24 cellular contexts compared by ENCODE assay signal in genomic region chr5:171975877-171976667, GRCh38. TPM values are rescaled to one million over a fixed set of nuclear protein-coding genes. Genes with fewer than 3 reads are reported as not detected.
DNase-seq lines count a peak whose midpoint lies in the region; ATAC-seq, FAIRE-seq and TF ChIP-seq lines count a peak whose summit lies in the region.
"Had no signal": no experiment of that assay in that cellular context is flagged by ENCODE, and none has a peak within 500 bp of the region (broad histone marks: within the 10 kb centered on the region; RNA-seq: fewer than 3 reads in every experiment).

No MANE protein-coding gene starts in this region.

- H2BK120ac ChIP-seq in H1 (replicated peaks; ENCODE audit: low read depth, low read length) = no peak overlapping the region

- H3K4me1 ChIP-seq in H1 (replicated peaks in 1 of 4; ENCODE audit: control insufficient read depth in 3 of 4, insufficient read depth in 4 of 4, low read length in 3 of 4) (peaks cover 11 to 33% (median 28%) of the 10 kb centered on the region in 4 experiments), small intestine (ENCODE audit: control insufficient read depth in 2 of 2, insufficient read depth in 1 of 2, low read depth in 1 of 2, low read length in 1 of 2) (peaks cover 2% of the 10 kb centered on the region in 2 donors), tibial artery (peaks cover 0 to 49% (median 20%) of the 10 kb centered on the region in 4 donors)
- H3K4me1 ChIP-seq: BE2C, Caco-2 had no signal

- no peak overlapping the region for H3K27ac ChIP-seq in H1 (ENCODE audit: low read depth, low read length)
- no peak overlapping the region for H3K27ac ChIP-seq in small intestine (ENCODE audit: low read depth in 1 of 2, low read length in 1 of 2)
- no peak overlapping the region for H3K27ac ChIP-seq in tibial artery
- H3K27ac ChIP-seq: ovary, right atrium auricular region, upper lobe of right lung had no signal

- no peak overlapping the region for H3K4me3 Mint-ChIP-seq in activated naive CD4-positive, alpha-beta T cell treated with anti-CD3 and anti-CD28 coated beads, Interleukin-2, amount 50 U/mL, for 24 hours
- H3K4me3 Mint-ChIP-seq in stimulated activated memory B cell treated with anti-CD40 and anti-IgM and Interleukin-4, amounts not matched to agents 10 μg/mL and 1 μg/mL and 100 μg/mL, for 72 hours = no peak overlapping the region
- H3K4me3 Mint-ChIP-seq: activated T-cell treated with anti-CD3 and anti-CD28 coated beads, Interleukin-2, amount 50 U/mL, for 24 hours had no signal

- no peak overlapping the region for H3K4ac ChIP-seq in H1 (replicated peaks; ENCODE audit: insufficient read length, low read depth, low read length)

- H3K18ac ChIP-seq in H1 (ENCODE audit: extremely low read depth, low read length) = 0 out of 2 replicates have a peak overlapping the region, but pooled peaks have one; percentile 28

- H3K9me3 ChIP-seq in H1 (ENCODE audit: insufficient read depth in 2 of 2, low read depth in 1 of 2, low read length in 1 of 2) (no peaks in the 10 kb centered on the region), small intestine (ENCODE audit: control insufficient read depth, low read depth) (no peaks in the 10 kb centered on the region), tibial artery (peaks cover 4 to 18% (median 6%) of the 10 kb centered on the region in 3 donors)
- H3K9me3 ChIP-seq: BE2C, ovary had no signal

- H4K20me1 ChIP-seq in H1 (replicated peaks in 1 of 2; ENCODE audit: control insufficient read depth in 1 of 2, insufficient read depth in 2 of 2, low read length in 2 of 2) = peaks cover 9 to 20% of the 10 kb centered on the region in 2 experiments

- 0 out of 2 replicates have a peak overlapping the region, but pooled peaks have one; percentile 18 for H2AK5ac ChIP-seq in H1 (ENCODE audit: low read depth, low read length)

- no peak overlapping the region for H4K5ac ChIP-seq in H1 (ENCODE audit: insufficient read length, low read depth, low read length)

- H4K8ac ChIP-seq in H1 (ENCODE audit: extremely low read depth, insufficient read depth, low read length) = no peak overlapping the region

- CTCF ChIA-PET in H1 (lab: Charles Lee; ENCODE audit: partially characterized antibody) = interaction anchor here (0.8 to 0.9 kb wide), 2 partner anchors 9 to 22 kb away, joined by 3 to 4 read pairs; no protein-coding TSS in a partner anchor

- no peaks in the 10 kb centered on the region for H3K9me3 Mint-ChIP-seq in activated naive CD4-positive, alpha-beta T cell treated with anti-CD3 and anti-CD28 coated beads, Interleukin-2, amount 50 U/mL, for 24 hours
- no peaks in the 10 kb centered on the region for H3K9me3 Mint-ChIP-seq in stimulated activated memory B cell treated with anti-CD40 and anti-IgM and Interleukin-4, amounts not matched to agents 10 μg/mL and 1 μg/mL and 100 μg/mL, for 72 hours

- intact Hi-C loops in tibial artery (cut with DNase I; ENCODE audit: low total_unique reads) = no loop called here

- H3K9ac ChIP-seq in H1 (replicated peaks in 1 of 4; ENCODE audit: extremely low read depth in 1 of 4, low read depth in 3 of 4, low read length in 3 of 4) = peak overlapping the region in 1 of 4 experiments; percentile 21; a peak in 1 of 7 replicates

- ATAC-seq in stimulated activated memory B cell treated with anti-CD40 and anti-IgM and Interleukin-4, amounts not matched to agents 10 μg/mL and 1 μg/mL and 100 μg/mL, for 72 hours = no peak
- ATAC-seq: HCT116, Right ventricle myocardium inferior had no signal

- peaks cover 3% of the 10 kb centered on the region; the same call in 1 of the 2 replicates for H3K79me1 ChIP-seq in H1 (ENCODE audit: low read depth, low read length)

- no peak for FAIRE-seq in H1 (lab: Jason Lieb, UNC)
- no peak for FAIRE-seq in small intestine (lab: Jason Lieb, UNC)
- FAIRE-seq: keratinocyte had no signal

- no peak for DNase-seq in activated naive CD4-positive, alpha-beta T cell treated with Interleukin-2 at 50 U/mL for 16 hours
- DNase-seq in NCI-H82 treated with DMSO at 0.1 percent for 48 hours (lab: John Stamatoyannopoulos, UW; ENCODE audit: unreplicated experiment) = peak; percentile 21
- no peak for DNase-seq in H1 (ENCODE audit: low read depth in 1 of 2, low spot score in 2 of 2)
- DNase-seq in activated CD4-positive, CD25-positive, alpha-beta regulatory T cell (lab: John Stamatoyannopoulos, UW) = no peak
- no peak for DNase-seq in small intestine
- DNase-seq in tibial artery = no peak
- DNase-seq: activated naive CD4-positive, alpha-beta T cell; activated T-cell treated with anti-CD3 and anti-CD28 coated beads, Interleukin-2, amount 50 U/mL, for 24 hours; BE2C; Caco-2; effector memory CD4-positive, alpha-beta T cell; NCI-H1436; NCI-H2171; NCI-H748 treated with DMSO at 0.1 percent for 48 hours; ovary; upper lobe of right lung had no signal

- H3K36me3 Mint-ChIP-seq in activated naive CD4-positive, alpha-beta T cell treated with anti-CD3 and anti-CD28 coated beads, Interleukin-2, amount 50 U/mL, for 24 hours = peaks cover 23% of the 10 kb centered on the region
- H3K36me3 Mint-ChIP-seq in stimulated activated memory B cell treated with anti-CD40 and anti-IgM and Interleukin-4, amounts not matched to agents 10 μg/mL and 1 μg/mL and 100 μg/mL, for 72 hours = peaks cover 54% of the 10 kb centered on the region

- TF ChIP-seq CTCF in H1 (IDR thresholded peaks at IDR 0.05; ENCODE audit: control extremely low read depth in 1 of 3, insufficient read depth in 1 of 3, low read depth in 1 of 3, low read length in 3 of 3) (no peak), tibial artery (IDR thresholded peaks at IDR 0.05) (no peak)

- H3K23me2 ChIP-seq in H1 (ENCODE audit: low read depth, low read length) = no peaks in the 10 kb centered on the region; the same call in none of the 2 replicates

- H3K23ac ChIP-seq in H1 (ENCODE audit: insufficient read length) = no peak overlapping the region

- no peaks in the 10 kb centered on the region for H3K27me3 Mint-ChIP-seq in activated naive CD4-positive, alpha-beta T cell treated with anti-CD3 and anti-CD28 coated beads, Interleukin-2, amount 50 U/mL, for 24 hours
- H3K27me3 Mint-ChIP-seq in stimulated activated memory B cell treated with anti-CD40 and anti-IgM and Interleukin-4, amounts not matched to agents 10 μg/mL and 1 μg/mL and 100 μg/mL, for 72 hours = no peaks in the 10 kb centered on the region
- H3K27me3 Mint-ChIP-seq: activated T-cell treated with anti-CD3 and anti-CD28 coated beads, Interleukin-2, amount 50 U/mL, for 24 hours had no signal

- no peak overlapping the region for H2BK15ac ChIP-seq in H1 (ENCODE audit: low read length)

- peaks cover 36 to 100% of the 10 kb centered on the region in 2 experiments for H3K79me2 ChIP-seq in H1 (ENCODE audit: control insufficient read depth in 1 of 2, insufficient read depth in 2 of 2, low read length in 2 of 2)

- no peak overlapping the region for H2BK20ac ChIP-seq in H1 (ENCODE audit: low read length)

- H2BK12ac ChIP-seq in H1 (ENCODE audit: low read depth, low read length) = 0 out of 2 replicates have a peak overlapping the region, but pooled peaks have one; percentile 56

- H2BK5ac ChIP-seq in H1 (ENCODE audit: low read depth, low read length) = 0 out of 2 replicates have a peak overlapping the region, but pooled peaks have one; percentile 46

- no peak overlapping the region for H3K56ac ChIP-seq in H1 (replicated peaks; ENCODE audit: insufficient read length, low read depth, low read length)

- peaks cover 0 to 4% (median 0%) of the 10 kb centered on the region in 4 experiments; a peak in 1 of 8 replicates for H3K36me3 ChIP-seq in H1 (ENCODE audit: control insufficient read depth in 2 of 4, insufficient read depth in 4 of 4, low read length in 3 of 4)
- H3K36me3 ChIP-seq in small intestine (ENCODE audit: control insufficient read depth in 2 of 2, insufficient read depth in 2 of 2, low read length in 2 of 2) = no peaks in the 10 kb centered on the region
- H3K36me3 ChIP-seq in tibial artery = no peaks in the 10 kb centered on the region
- H3K36me3 ChIP-seq: esophagus muscularis mucosa, ovary, right atrium auricular region, upper lobe of right lung had no signal

- H3K14ac ChIP-seq in H1 (ENCODE audit: insufficient read length) = no peak overlapping the region

- 73% methylated on average over 5 of the region's 5 CpGs; no CpG with 5 or more reads in 1 of the 2 experiments for WGBS in H1 (ENCODE audit: extremely low coverage in 1 of 2, insufficient coverage in 1 of 2, insufficient read length in 1 of 2, insufficient replicate concordance in 2 of 2, low coverage in 1 of 2, low lambda C conversion rate in 2 of 2, missing lambda C conversion rate in 1 of 2), 2 experiments
- WGBS in small intestine, 3 donors = 75 to 91% (median 84%) methylated on average over 5 of the region's 5 CpGs

- H3K4me3 ChIP-seq in H1 (ENCODE audit: extremely low read depth in 1 of 4, insufficient read depth in 2 of 4, low read depth in 3 of 4, low read length in 4 of 4) = peak overlapping the region in 1 of 4 experiments; percentile 14; a peak in 1 of 8 replicates
- H3K4me3 ChIP-seq in small intestine (ENCODE audit: low read depth in 1 of 2, low read length in 2 of 2) = no peak overlapping the region
- H3K4me3 ChIP-seq in tibial artery = no peak overlapping the region
- H3K4me3 ChIP-seq: esophagus muscularis mucosa, lung, ovary, right atrium auricular region, upper lobe of right lung had no signal

- POLR2A ChIA-PET in H1 (lab: Charles Lee; ENCODE audit: partially characterized antibody) = interaction anchor here (1.0 to 6.6 kb wide), 2 partner anchors 10 to 32 kb away, joined by 3 to 66 read pairs; partner anchors contain the start of gene FBXW11

- H3K27me3 ChIP-seq in H1 (replicated peaks in 1 of 4; ENCODE audit: control insufficient read depth in 3 of 4, extremely low read depth in 1 of 4, insufficient read depth in 3 of 4, low read length in 3 of 4) (no peaks in the 10 kb centered on the region), small intestine (ENCODE audit: control insufficient read depth in 2 of 2, insufficient read depth in 2 of 2, low read length in 2 of 2) (no peaks in the 10 kb centered on the region), tibial artery (no peaks in the 10 kb centered on the region)
- H3K27me3 ChIP-seq: BE2C, esophagus muscularis mucosa, ovary, right atrium auricular region, upper lobe of right lung had no signal

- no peak overlapping the region for H4K91ac ChIP-seq in H1 (replicated peaks; ENCODE audit: insufficient read length, low read length)

- TF ChIP-seq RAD21 in H1 (IDR thresholded peaks at IDR 0.05 in 1 of 2, conservative IDR thresholded peaks at IDR 0.05 in 1 of 2; ENCODE audit: low read depth in 2 of 2, low read length in 2 of 2) = no peak

- peaks cover 67% of the 10 kb centered on the region for H3K4me1 Mint-ChIP-seq in activated naive CD4-positive, alpha-beta T cell treated with anti-CD3 and anti-CD28 coated beads, Interleukin-2, amount 50 U/mL, for 24 hours
- peaks cover 62% of the 10 kb centered on the region for H3K4me1 Mint-ChIP-seq in stimulated activated memory B cell treated with anti-CD40 and anti-IgM and Interleukin-4, amounts not matched to agents 10 μg/mL and 1 μg/mL and 100 μg/mL, for 72 hours

- peak overlapping the region; percentile 24 for H3K27ac Mint-ChIP-seq in activated naive CD4-positive, alpha-beta T cell treated with anti-CD3 and anti-CD28 coated beads, Interleukin-2, amount 50 U/mL, for 24 hours
- peak overlapping the region; percentile 90 for H3K27ac Mint-ChIP-seq in stimulated activated memory B cell treated with anti-CD40 and anti-IgM and Interleukin-4, amounts not matched to agents 10 μg/mL and 1 μg/mL and 100 μg/mL, for 72 hours

- no peak for TF ChIP-seq EP300 in H1 (IDR thresholded peaks at IDR 0.05; ENCODE audit: borderline replicate concordance in 1 of 2, low read depth in 2 of 2, low read length in 2 of 2)

- TF ChIP-seq POLR2A in H1 (IDR thresholded peaks at IDR 0.05; ENCODE audit: control extremely low read depth in 1 of 2, low read depth in 2 of 2, low read length in 2 of 2) = no peak

- peak overlapping the region; percentile 15 to 46; a peak in 3 of 4 replicates for H3K4me2 ChIP-seq in H1 (ENCODE audit: insufficient read depth in 1 of 2, low read depth in 2 of 2, low read length in 2 of 2)

- H2AFZ ChIP-seq in H1 (ENCODE audit: low read length) = no peak overlapping the region

RNA-seq across cellular contexts. Expression of gene FBXW11, which starts 30.4 kb away (rescaled TPM):
- 75.6 and 77.2 TPM in 2 replicates for total RNA-seq in H1 (2021; fragmentation: NEBNext Ultra II Directional; extraction: Animal tissue kit (Norgen Biotek cat#: 25700))
- polyA plus RNA-seq in H1 (2011; rRNA removed) = 41.1 and 45.0 TPM in 2 replicates
- polyA plus RNA-seq in H1 (2011; cell fraction: cytosol; rRNA removed) = 53.5 TPM
- 45.3 TPM for polyA plus RNA-seq in H1 (2011; cell fraction: nucleus; rRNA removed)
- polyA plus RNA-seq in H1 (2012, experiment 1 of 2) = 39.7 to 54.0 TPM (median 49.6 TPM) in 4 replicates
- 15.1 TPM for polyA plus RNA-seq in H1 (2012, experiment 2 of 2)
- polyA plus RNA-seq in H1 (2013, experiment 1 of 2) = 28.3 TPM
- 27.8 TPM for polyA plus RNA-seq in H1 (2013, experiment 2 of 2)
- 177 and 211 TPM in 2 replicates for polyA minus RNA-seq in H1 (2011; rRNA and poly(A)+ RNA removed)
- 70.6 TPM for polyA minus RNA-seq in H1 (2011; cell fraction: cytosol; rRNA and poly(A)+ RNA removed)
- 72.6 TPM for polyA minus RNA-seq in H1 (2011; cell fraction: nucleus; rRNA and poly(A)+ RNA removed)
- polyA plus RNA-seq in small intestine = 10 to 100 TPM; 12.2 to 18.6 (median 13.0) TPM
